8 cellular contexts compared by ENCODE assay signal in genomic region chr7:90149428-90149827, GRCh38. TPM values are rescaled to one million over a fixed set of nuclear protein-coding genes. Genes with fewer than 3 reads are reported as not detected.
DNase-seq lines count a peak whose midpoint lies in the region; ATAC-seq and TF ChIP-seq lines count a peak whose summit lies in the region.
"Not testable (repeated sequence)": the region's sequence is repeated elsewhere in the genome, so short reads cannot be mapped to it uniquely, and the experiment has no call there.

No MANE protein-coding gene starts in this region.

- H3K4ac ChIP-seq in IMR-90 (ENCODE audit: low read depth, low read length) = not testable (repeated sequence)

- intact Hi-C loops in CD14-positive monocyte (cut with micrococcal nuclease); IMR-90 (cut with micrococcal nuclease); activated CD4-positive, alpha-beta T cell treated with anti-CD3 and anti-CD28 coated beads, Interleukin-2, amount 10 ng/mL, durations not matched to agents 24 days and 14 days (cut with micrococcal nuclease): not testable (repeated sequence)

- not testable (repeated sequence) for H3K14ac ChIP-seq in IMR-90 (replicated peaks; ENCODE audit: low read depth, low read length)

- H3K4me3 ChIP-seq in IMR-90 (ENCODE audit: insufficient read depth, low read depth, low read length) = not testable (repeated sequence)

- not testable (repeated sequence) for TF ChIP-seq POLR2A in IMR-90 (IDR thresholded peaks at IDR 0.05; ENCODE audit: low read depth, low read length)

- POLR2A ChIA-PET in IMR-90 (lab: Charles Lee; ENCODE audit: unreplicated experiment) = not testable (repeated sequence)

- H3K9ac ChIP-seq in IMR-90 (ENCODE audit: low read depth, low read length) = not testable (repeated sequence)

- H2BK15ac ChIP-seq in IMR-90 (ENCODE audit: low read depth, low read length) = not testable (repeated sequence)

- H2AK9ac ChIP-seq in IMR-90 (replicated peaks; ENCODE audit: low read depth, low read length, poor library complexity) = not testable (repeated sequence)

- not testable (repeated sequence) for H3K36me3 Mint-ChIP-seq in CD14-positive monocyte; activated CD4-positive, alpha-beta T cell treated with anti-CD3 and anti-CD28 coated beads, Interleukin-2, amount 10 ng/mL, durations not matched to agents 24 days and 14 days (ENCODE audit: low read depth); chondrocyte (ENCODE audit: low read depth)

- H2BK120ac ChIP-seq in IMR-90 (ENCODE audit: low read depth, low read length) = not testable (repeated sequence)

- not testable (repeated sequence) for H2BK20ac ChIP-seq in IMR-90 (ENCODE audit: low read depth, low read length)

- H3K56ac ChIP-seq in IMR-90 (ENCODE audit: extremely low read depth, insufficient read depth, low read length) = not testable (repeated sequence)

- H4K91ac ChIP-seq in IMR-90 (ENCODE audit: insufficient read depth, low read depth, low read length) = not testable (repeated sequence)

- H3K4me1 Mint-ChIP-seq in CD14-positive monocyte; activated CD4-positive, alpha-beta T cell treated with anti-CD3 and anti-CD28 coated beads, Interleukin-2, amount 10 ng/mL, durations not matched to agents 24 days and 14 days; chondrocyte (ENCODE audit: low read depth): not testable (repeated sequence)

- in situ Hi-C loops in IMR-90 (cut with MboI; ENCODE audit: low sequenced_read_pairs) = not testable (repeated sequence)

- H3K9me3 ChIP-seq in IMR-90 (ENCODE audit: control insufficient read depth, insufficient read depth, low read length) = not testable (repeated sequence)

- peak; percentile 44 for TF ChIP-seq CTCF in CD14-positive monocyte (IDR thresholded peaks at IDR 0.05)
- TF ChIP-seq CTCF in IMR-90 (conservative IDR thresholded peaks at IDR 0.05; ENCODE audit: low read depth, low read length) = peak; percentile 41
- TF ChIP-seq CTCF in chondrocyte (IDR thresholded peaks at IDR 0.05) = peak; percentile 72

- CTCF ChIA-PET in IMR-90 (lab: Yijun Ruan, JAX) = not testable (repeated sequence)

- not testable (repeated sequence) for H3K18ac ChIP-seq in IMR-90 (ENCODE audit: low read depth, low read length)

- not testable (repeated sequence) for H3K79me1 ChIP-seq in IMR-90 (ENCODE audit: low read depth in 1 of 2, low read length in 2 of 2)

- not testable (repeated sequence) for H4K5ac ChIP-seq in IMR-90 (ENCODE audit: low read depth, low read length)

- TF ChIP-seq RAD21 in IMR-90 (IDR thresholded peaks at IDR 0.05; ENCODE audit: low read length) = peak; percentile 16; the same call in 1 of the 2 replicates

- not testable (repeated sequence) for H3K4me2 ChIP-seq in IMR-90 (ENCODE audit: low read depth, low read length)

- H3K23ac ChIP-seq in IMR-90 (ENCODE audit: low read depth, low read length) = not testable (repeated sequence)

- dilution Hi-C loops in IMR-90 (cut with HindIII; ENCODE audit: low sequenced_read_pairs, unreplicated experiment) = not testable (repeated sequence)

- DNase-seq in CD14-positive monocyte (ENCODE audit: low spot score); IMR-90; chondrocyte (ENCODE audit: low spot score): not testable (repeated sequence)
- DNase-seq in NOMO-1 treated with DMSO at 0.1 percent for 48 hours (lab: John Stamatoyannopoulos, UW; ENCODE audit: unreplicated experiment) (peak; percentile 32), kidney tubule cell (ENCODE audit: low spot score) (peak; percentile 44)
- DNase-seq in activated CD4-positive, alpha-beta T cell treated with anti-CD3 and anti-CD28 coated beads, Interleukin-2, amount 10 ng/mL, durations not matched to agents 24 days and 14 days = peak; percentile 67
- peak; percentile 14 for DNase-seq in stimulated activated CD4-positive, alpha-beta T cell treated with anti-CD3 and anti-CD28 coated beads, Interleukin-4, amount 100 ng/mL, for 24 hours

- not testable (repeated sequence) for H2AFZ ChIP-seq in IMR-90 (replicated peaks; ENCODE audit: low read length, poor library complexity)

- not testable (repeated sequence) for BruUV-seq in IMR-90 (replicated peaks; lab: Mats Ljungman, UMichigan)

- not testable (repeated sequence) for H4K20me1 ChIP-seq in IMR-90 (ENCODE audit: insufficient read depth, low read length)

- not testable (repeated sequence) for H3K4me1 ChIP-seq in IMR-90 (ENCODE audit: control insufficient read depth, insufficient read depth, low read length)

- H3K27ac Mint-ChIP-seq in CD14-positive monocyte; activated CD4-positive, alpha-beta T cell treated with anti-CD3 and anti-CD28 coated beads, Interleukin-2, amount 10 ng/mL, durations not matched to agents 24 days and 14 days; chondrocyte (ENCODE audit: unreplicated experiment): not testable (repeated sequence)

- not testable (repeated sequence) for H3K27ac ChIP-seq in IMR-90 (ENCODE audit: insufficient read depth, low read length)

- H3K36me3 ChIP-seq in IMR-90 (ENCODE audit: control insufficient read depth, insufficient read depth, low read length) = not testable (repeated sequence)

- H3K9me1 ChIP-seq in IMR-90 (ENCODE audit: insufficient read depth, low read length) = not testable (repeated sequence)

- not testable (repeated sequence) for H3K9me3 Mint-ChIP-seq in CD14-positive monocyte; activated CD4-positive, alpha-beta T cell treated with anti-CD3 and anti-CD28 coated beads, Interleukin-2, amount 10 ng/mL, durations not matched to agents 24 days and 14 days; chondrocyte (ENCODE audit: low read depth)

- peak; percentile 47 for ATAC-seq in GM18868 (IDR thresholded peaks at IDR 0.05; ENCODE audit: unreplicated experiment)
- ATAC-seq in IMR-90 (ENCODE audit: low read depth) = not testable (repeated sequence)

- H3K4me3 Mint-ChIP-seq in CD14-positive monocyte; activated CD4-positive, alpha-beta T cell treated with anti-CD3 and anti-CD28 coated beads, Interleukin-2, amount 10 ng/mL, durations not matched to agents 24 days and 14 days; chondrocyte (ENCODE audit: unreplicated experiment): not testable (repeated sequence)

- H2AK5ac ChIP-seq in IMR-90 (ENCODE audit: low read depth, low read length) = not testable (repeated sequence)

- H3K27me3 ChIP-seq in IMR-90 (ENCODE audit: control insufficient read depth, insufficient read depth, low read length) = not testable (repeated sequence)

- H4K8ac ChIP-seq in IMR-90 (ENCODE audit: low read depth in 2 of 2, low read length in 2 of 2) = not testable (repeated sequence)

- H3K27me3 Mint-ChIP-seq in CD14-positive monocyte (ENCODE audit: low read depth in 3 of 3) (peaks cover 4 to 13% (median 11%) of the 10 kb centered on the region in 3 donors), chondrocyte (ENCODE audit: low read depth) (peaks cover 26% of the 10 kb centered on the region)
- H3K27me3 Mint-ChIP-seq in activated CD4-positive, alpha-beta T cell treated with anti-CD3 and anti-CD28 coated beads, Interleukin-2, amount 10 ng/mL, durations not matched to agents 24 days and 14 days = not testable (repeated sequence)

- not testable (repeated sequence) for H2BK5ac ChIP-seq in IMR-90 (ENCODE audit: low read depth, low read length, poor library complexity, severe bottlenecking)

TF ChIP-seq in IMR-90, 13 proteins besides CTCF, POLR2A, EP300 and RAD21:
- 0 out of 2 replicates have a peak, but pooled peaks have one; percentile 7 for TF ChIP-seq SMC3 (IDR thresholded peaks at IDR 0.05; ENCODE audit: low read depth, low read length)

RNA-seq across cellular contexts. Expression of gene STEAP1, which starts 4.8 kb away (rescaled TPM):
- polyA plus RNA-seq in CD14-positive monocyte = not detected
- total RNA-seq in IMR-90 (2012; rRNA removed) = 3.9 and 5.8 TPM in 2 replicates
- 5.2 and 5.5 TPM in 2 replicates for polyA plus RNA-seq in IMR-90 (2012; rRNA removed)
- 0.87 and 1.1 TPM in 2 replicates for polyA plus RNA-seq in IMR-90 (2012; cell fraction: cytosol; rRNA removed)
- polyA plus RNA-seq in IMR-90 (2012; cell fraction: nucleus; rRNA removed; ENCODE audit: low replicate concordance) = 0.49 and 2.9 TPM in 2 replicates
- 1.1 and 1.4 TPM in 2 replicates for total RNA-seq in activated CD4-positive, alpha-beta T cell treated with anti-CD3 and anti-CD28 coated beads, Interleukin-2, amount 10 ng/mL, durations not matched to agents 24 days and 14 days
- 0.22 to 0.31 TPM (median 0.28 TPM) in 3 replicates for total RNA-seq in chondrocyte
